14 cellular contexts compared by ENCODE assay signal in the genomic region with DNA sequence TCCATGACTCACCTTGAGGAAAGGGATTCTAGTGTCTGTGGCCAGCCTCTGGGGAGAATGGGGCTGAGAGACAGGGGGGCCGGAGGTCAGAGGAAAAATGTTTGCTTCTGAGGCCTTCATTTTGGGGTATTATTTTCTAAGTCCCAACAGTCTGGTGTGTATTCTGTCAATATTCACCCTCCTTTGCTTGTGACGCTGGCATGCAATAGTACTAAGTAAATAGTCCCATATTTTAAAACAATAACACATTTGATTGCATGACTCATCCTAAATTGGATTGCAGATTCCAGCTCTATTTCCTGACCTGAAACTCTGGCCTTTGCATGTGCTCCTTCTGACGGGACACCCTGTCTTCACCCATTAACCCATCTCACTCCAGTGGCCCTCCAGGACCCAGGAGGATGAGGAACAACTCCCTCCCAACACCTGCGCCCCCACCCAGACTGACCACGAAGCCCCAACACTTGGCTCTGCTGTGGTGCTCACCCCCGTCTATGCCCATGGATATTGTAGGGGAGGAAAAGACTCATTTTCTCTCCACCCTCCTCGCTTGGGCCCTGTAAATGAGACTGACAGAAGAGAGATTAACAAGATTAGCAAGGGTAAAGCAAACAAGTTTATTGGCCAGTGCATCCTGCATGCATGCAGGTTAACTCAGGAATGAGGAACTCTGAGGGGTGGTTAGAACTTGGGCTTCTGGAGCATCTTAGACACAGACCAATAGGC.
A peak's percentile ranks its signal among the peaks of the same experiment; 100 is the strongest.
DNase-seq lines count a peak whose midpoint lies in the region; ATAC-seq and TF ChIP-seq lines count a peak whose summit lies in the region.
"Had no signal": no experiment of that assay in that cellular context is flagged by ENCODE, and none has a peak within 500 bp of the region (broad histone marks: within the 10 kb centered on the region; RNA-seq: fewer than 3 reads in every experiment).

No MANE protein-coding gene starts in this region.

- no peak overlapping the region for H3K4me3 Mint-ChIP-seq in osteocyte (ENCODE audit: unreplicated experiment)
- H3K4me3 Mint-ChIP-seq: activated naive CD4-positive, alpha-beta T cell treated with anti-CD3 and anti-CD28 coated beads, Interleukin-2, amount 10 ng/mL, durations not matched to agents 7 days and 5 days; natural killer cell treated with Interleukin-12 subunit alpha and Interleukin-12 subunit beta and Interleukin-15 and Interleukin-18, amount 100 ng/mL, for 72 hours had no signal

- ATAC-seq in esophagus mucosa (peak; percentile 17), GM21381 (IDR thresholded peaks at IDR 0.05; ENCODE audit: unreplicated experiment) (no peak)
- ATAC-seq: GM12878; natural killer cell treated with Interleukin-12 subunit alpha and Interleukin-12 subunit beta and Interleukin-15 and Interleukin-18, amount 100 ng/mL, for 72 hours had no signal

- no peaks in the 10 kb centered on the region for H3K27me3 Mint-ChIP-seq in osteocyte (ENCODE audit: unreplicated experiment)

- H3K27me3 ChIP-seq in effector memory CD4-positive, alpha-beta T cell (replicated peaks; ENCODE audit: control insufficient read depth, insufficient read depth, low read length, poor library complexity, severe bottlenecking): no peaks in the 10 kb centered on the region
- H3K27me3 ChIP-seq: BLaER1 had no signal

- no peaks in the 10 kb centered on the region for H3K9me3 ChIP-seq in effector memory CD4-positive, alpha-beta T cell (ENCODE audit: control insufficient read depth, low read length)
- H3K9me3 ChIP-seq: BLaER1 had no signal

- H3K27ac ChIP-seq in RWPE1: peak overlapping the region; percentile 44; the same call in 1 of the 2 replicates
- H3K27ac ChIP-seq in effector memory CD4-positive, alpha-beta T cell (ENCODE audit: insufficient read depth, low read length, poor library complexity, severe bottlenecking): no peak overlapping the region
- H3K27ac ChIP-seq: BLaER1 had no signal

- in situ Hi-C loops in G401 (cut with HindIII; ENCODE audit: low sequenced_read_pairs): no loop called here

- H3K4me1 ChIP-seq in effector memory CD4-positive, alpha-beta T cell (ENCODE audit: control insufficient read depth, insufficient read depth, low read length, poor library complexity, severe bottlenecking): no peaks in the 10 kb centered on the region

- H3K9me3 Mint-ChIP-seq in osteocyte (ENCODE audit: unreplicated experiment): no peaks in the 10 kb centered on the region
- H3K9me3 Mint-ChIP-seq: activated naive CD4-positive, alpha-beta T cell treated with anti-CD3 and anti-CD28 coated beads, Interleukin-2, amount 10 ng/mL, durations not matched to agents 7 days and 5 days; natural killer cell treated with Interleukin-12 subunit alpha and Interleukin-12 subunit beta and Interleukin-15 and Interleukin-18, amount 100 ng/mL, for 72 hours had no signal

- no peak for TF ChIP-seq CTCF in AG09319 (IDR thresholded peaks at IDR 0.05; ENCODE audit: low read depth, low read length)
- no peak for TF ChIP-seq CTCF in RWPE1 (conservative IDR thresholded peaks at IDR 0.05; ENCODE audit: low read depth)
- TF ChIP-seq CTCF in osteocyte (IDR thresholded peaks at IDR 0.05): no peak

- H3K4me1 Mint-ChIP-seq in osteocyte (ENCODE audit: unreplicated experiment): peaks cover 71% of the 10 kb centered on the region

- POLR2A ChIA-PET in RWPE1 (lab: Yijun Ruan, JAX; ENCODE audit: low non-redundant PET): no interaction called here

- peak overlapping the region; percentile 96 for H3K27ac Mint-ChIP-seq in osteocyte (ENCODE audit: unreplicated experiment)
- H3K27ac Mint-ChIP-seq: activated naive CD4-positive, alpha-beta T cell treated with anti-CD3 and anti-CD28 coated beads, Interleukin-2, amount 10 ng/mL, durations not matched to agents 7 days and 5 days; natural killer cell treated with Interleukin-12 subunit alpha and Interleukin-12 subunit beta and Interleukin-15 and Interleukin-18, amount 100 ng/mL, for 72 hours had no signal

- DNase-seq in AG09319 (ENCODE audit: extremely low read depth, low read depth) (peak; percentile 66), RWPE1 (ENCODE audit: low spot score) (peak; percentile 14), osteocyte (ENCODE audit: extremely low spot score, unreplicated experiment) (no peak), DMS 273 treated with DMSO at 0.1 percent for 48 hours (lab: John Stamatoyannopoulos, UW) (no peak), G401 (ENCODE audit: low spot score) (no peak)
- no peak for DNase-seq in effector memory CD4-positive, alpha-beta T cell
- DNase-seq: activated naive CD4-positive, alpha-beta T cell treated with anti-CD3 and anti-CD28 coated beads, Interleukin-2, amount 10 ng/mL, durations not matched to agents 7 days and 5 days; glutamatergic neuron; NCI-H1417 had no signal

- CTCF ChIA-PET in RWPE1 (lab: Yijun Ruan, JAX): no interaction called here

- H3K36me3 ChIP-seq in effector memory CD4-positive, alpha-beta T cell (ENCODE audit: control insufficient read depth, insufficient read depth, low read length): no peaks in the 10 kb centered on the region
- H3K36me3 ChIP-seq: BLaER1 had no signal

- no peaks in the 10 kb centered on the region for H3K36me3 Mint-ChIP-seq in osteocyte (ENCODE audit: unreplicated experiment)
- H3K36me3 Mint-ChIP-seq: activated naive CD4-positive, alpha-beta T cell treated with anti-CD3 and anti-CD28 coated beads, Interleukin-2, amount 10 ng/mL, durations not matched to agents 7 days and 5 days; natural killer cell treated with Interleukin-12 subunit alpha and Interleukin-12 subunit beta and Interleukin-15 and Interleukin-18, amount 100 ng/mL, for 72 hours had no signal

- H3K4me3 ChIP-seq in effector memory CD4-positive, alpha-beta T cell (ENCODE audit: insufficient read depth, low read depth, low read length, poor library complexity, severe bottlenecking): no peak overlapping the region
- H3K4me3 ChIP-seq: BLaER1, GM12878 had no signal

Comparison
In these comparisons a context has a peak if more than half of its experiments do, and no peak if none do; other contexts are left out.
1. DNase-seq: peak in AG09319 (single experiment) and RWPE1 (single experiment); none in osteocyte (single experiment), DMS 273 treated with DMSO at 0.1 percent for 48 hours (single experiment), G401 (single experiment) and effector memory CD4-positive, alpha-beta T cell (0 of 3).